In the genomic region with DNA sequence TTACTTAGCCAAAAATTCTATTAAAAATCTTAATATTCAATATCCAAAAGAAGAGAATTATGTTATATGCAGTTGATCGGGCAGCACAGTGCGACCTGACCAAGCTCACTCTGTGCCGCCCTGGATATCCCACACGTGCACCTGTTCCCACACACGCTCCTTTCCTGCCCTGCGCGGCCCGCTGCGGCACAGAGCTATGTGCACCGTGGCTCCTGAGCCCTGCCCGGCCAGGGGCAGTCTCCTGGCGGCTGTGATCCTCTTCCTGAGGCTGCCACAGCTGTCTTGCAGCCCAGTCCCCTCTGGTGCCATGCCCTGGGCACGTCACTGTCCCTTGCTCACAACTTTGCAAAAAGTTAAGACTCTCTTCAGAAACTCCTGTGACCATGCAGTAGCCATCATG, we compare ENCODE assay signal across 29 cellular contexts.
"Had no signal": no experiment of that assay in that cellular context is flagged by ENCODE, and none has a peak within 500 bp of the region (broad histone marks: within the 10 kb centered on the region; RNA-seq: fewer than 3 reads in every experiment).

No MANE protein-coding gene starts in this region.

- H3K9me3 Mint-ChIP-seq: activated CD4-positive, alpha-beta memory T cell treated with anti-CD3 and anti-CD28 coated beads for 36 hours; activated CD4-positive, alpha-beta T cell treated with anti-CD3 and anti-CD28 coated beads, Interleukin-2, amount 10 ng/mL, durations not matched to agents 24 days and 14 days; activated T-cell treated with anti-CD3 and anti-CD28 coated beads, Interleukin-2, amount 50 U/mL, for 4 hours; activated T-helper 17 cell treated with anti-CD3 and anti-CD28 coated beads, Interleukin-2, amount 50 U/mL, for 72 hours; central memory CD8-positive, alpha-beta T cell; effector memory CD8-positive, alpha-beta T cell had no signal

- ATAC-seq: activated CD4-positive, alpha-beta T cell treated with anti-CD3 and anti-CD28 coated beads for 36 hours; activated CD8-positive, alpha-beta memory T cell treated with anti-CD3 and anti-CD28 coated beads, Interleukin-2, amount 10 ng/mL, durations not matched to agents 7 days and 5 days; activated CD8-positive, alpha-beta T cell treated with anti-CD3 and anti-CD28 coated beads, Interleukin-2, amount 10 ng/mL, durations not matched to agents 7 days and 5 days; activated T-cell treated with anti-CD3 and anti-CD28 coated beads, Interleukin-2, amount 50 U/mL, for 4 hours; activated T-helper 17 cell treated with anti-CD3 and anti-CD28 coated beads, Interleukin-2, amount 50 U/mL, for 72 hours; effector memory CD8-positive, alpha-beta T cell; gastroesophageal sphincter had no signal

- H3K4me3 ChIP-seq: coronary artery, esophagus muscularis mucosa, gastroesophageal sphincter had no signal

- DNase-seq: activated CD4-positive, alpha-beta memory T cell treated with anti-CD3 and anti-CD28 coated beads for 36 hours; activated CD4-positive, alpha-beta T cell treated with anti-CD3 and anti-CD28 coated beads for 36 hours; activated CD4-positive, alpha-beta T cell treated with anti-CD3 and anti-CD28 coated beads, Interleukin-2, amount 10 ng/mL, durations not matched to agents 24 days and 14 days; activated CD4-positive, CD25-positive, alpha-beta regulatory T cell; activated CD4-positive, CD25-positive, alpha-beta regulatory T cell treated with anti-CD3 and anti-CD28 coated beads, Interleukin-2, amount 50 U/mL, for 72 hours; activated CD8-positive, alpha-beta memory T cell treated with anti-CD3 and anti-CD28 coated beads, Interleukin-2, amount 10 ng/mL, durations not matched to agents 7 days and 5 days; activated CD8-positive, alpha-beta memory T cell treated with anti-CD3 and anti-CD28 coated beads, Interleukin-2, amount 50 U/mL, for 4 hours; activated CD8-positive, alpha-beta T cell treated with anti-CD3 and anti-CD28 coated beads, Interleukin-2, amount 10 ng/mL, durations not matched to agents 7 days and 5 days; activated effector memory CD4-positive, alpha-beta T cell treated with Interleukin-2 at 50 U/mL for 16 hours; activated gamma-delta T cell treated with Interleukin-2 at 50 U/mL for 16 hours; activated naive CD4-positive, alpha-beta T cell treated with anti-CD3 and anti-CD28 coated beads, Interleukin-2, amount 50 U/mL, for 16 hours; activated naive CD4-positive, alpha-beta T cell treated with Interleukin-2 at 50 U/mL for 16 hours; activated T-cell treated with anti-CD3 and anti-CD28 coated beads, Interleukin-2, amount 50 U/mL, for 4 hours; amniotic stem cell; anterior cingulate cortex; brain microvascular endothelial cell; dermis blood vessel endothelial cell; effector CD4-positive, alpha-beta T cell; effector memory CD8-positive, alpha-beta T cell; erythroblast; foreskin melanocyte; T-helper 1 cell; T-helper 2 cell had no signal

- H3K27me3 ChIP-seq: brain microvascular endothelial cell, esophagus muscularis mucosa, gastroesophageal sphincter had no signal

- H3K4me3 Mint-ChIP-seq: activated CD4-positive, alpha-beta memory T cell treated with anti-CD3 and anti-CD28 coated beads for 36 hours; activated CD4-positive, alpha-beta T cell treated with anti-CD3 and anti-CD28 coated beads for 36 hours; activated CD4-positive, alpha-beta T cell treated with anti-CD3 and anti-CD28 coated beads, Interleukin-2, amount 10 ng/mL, durations not matched to agents 24 days and 14 days; activated CD8-positive, alpha-beta memory T cell treated with anti-CD3 and anti-CD28 coated beads, Interleukin-2, amount 10 ng/mL, durations not matched to agents 7 days and 5 days; activated CD8-positive, alpha-beta T cell treated with anti-CD3 and anti-CD28 coated beads, Interleukin-2, amount 10 ng/mL, durations not matched to agents 7 days and 5 days; activated naive CD8-positive, alpha-beta T cell; activated T-cell treated with anti-CD3 and anti-CD28 coated beads, Interleukin-2, amount 50 U/mL, for 4 hours; activated T-helper 17 cell treated with anti-CD3 and anti-CD28 coated beads, Interleukin-2, amount 50 U/mL, for 72 hours; central memory CD8-positive, alpha-beta T cell; effector memory CD8-positive, alpha-beta T cell had no signal

- H3K4me1 Mint-ChIP-seq: activated CD8-positive, alpha-beta memory T cell treated with anti-CD3 and anti-CD28 coated beads, Interleukin-2, amount 10 ng/mL, durations not matched to agents 7 days and 5 days; activated T-helper 17 cell treated with anti-CD3 and anti-CD28 coated beads, Interleukin-2, amount 50 U/mL, for 72 hours had no signal

- H3K27me3 Mint-ChIP-seq: activated CD4-positive, alpha-beta memory T cell treated with anti-CD3 and anti-CD28 coated beads for 36 hours; activated CD4-positive, alpha-beta T cell treated with anti-CD3 and anti-CD28 coated beads for 36 hours; activated CD4-positive, alpha-beta T cell treated with anti-CD3 and anti-CD28 coated beads, Interleukin-2, amount 10 ng/mL, durations not matched to agents 24 days and 14 days; activated CD8-positive, alpha-beta memory T cell treated with anti-CD3 and anti-CD28 coated beads, Interleukin-2, amount 10 ng/mL, durations not matched to agents 7 days and 5 days; activated naive CD8-positive, alpha-beta T cell; activated T-helper 17 cell treated with anti-CD3 and anti-CD28 coated beads, Interleukin-2, amount 50 U/mL, for 72 hours; central memory CD8-positive, alpha-beta T cell; effector memory CD8-positive, alpha-beta T cell had no signal

- H3K27ac ChIP-seq: brain microvascular endothelial cell, coronary artery, esophagus muscularis mucosa, gastroesophageal sphincter had no signal

- H3K9me3 ChIP-seq: esophagus muscularis mucosa, gastroesophageal sphincter had no signal

- H3K27ac Mint-ChIP-seq: activated CD4-positive, alpha-beta memory T cell treated with anti-CD3 and anti-CD28 coated beads for 36 hours; activated CD4-positive, alpha-beta T cell treated with anti-CD3 and anti-CD28 coated beads for 36 hours; activated CD4-positive, alpha-beta T cell treated with anti-CD3 and anti-CD28 coated beads, Interleukin-2, amount 10 ng/mL, durations not matched to agents 24 days and 14 days; activated CD8-positive, alpha-beta memory T cell treated with anti-CD3 and anti-CD28 coated beads, Interleukin-2, amount 10 ng/mL, durations not matched to agents 7 days and 5 days; activated CD8-positive, alpha-beta T cell treated with anti-CD3 and anti-CD28 coated beads, Interleukin-2, amount 10 ng/mL, durations not matched to agents 7 days and 5 days; activated naive CD8-positive, alpha-beta T cell; activated T-helper 17 cell treated with anti-CD3 and anti-CD28 coated beads, Interleukin-2, amount 50 U/mL, for 72 hours had no signal
